Comparison of ENCODE assay signal across 9 cellular contexts in genomic region chr5:17219431-17219830, GRCh38. TPM values are rescaled to one million over a fixed set of nuclear protein-coding genes. Genes with fewer than 3 reads are reported as not detected.
DNase-seq lines count a peak whose midpoint lies in the region; ATAC-seq, FAIRE-seq and TF ChIP-seq lines count a peak whose summit lies in the region.
"Had no signal": no experiment of that assay in that cellular context is flagged by ENCODE, and none has a peak within 500 bp of the region (broad histone marks: within the 10 kb centered on the region; RNA-seq: fewer than 3 reads in every experiment).

No MANE protein-coding gene starts in this region.

- H3K27me3 ChIP-seq in ACC112 (ENCODE audit: insufficient read depth, low read length) (no peaks in the 10 kb centered on the region), HAP-1 (ENCODE audit: low read depth) (no peaks in the 10 kb centered on the region)

- in situ Hi-C loops in HAP-1 (cut with MboI; ENCODE audit: low sequenced_read_pairs) = loop anchor here (5.0 to 25.0 kb wide), 3 partner anchors 757 to 1088 kb away; partner anchors contain the start of gene ZNF622

- H3K4me1 ChIP-seq in ACC112 (ENCODE audit: control insufficient read depth, insufficient read depth, low read length, unreplicated experiment) = peaks cover 58% of the 10 kb centered on the region
- peaks cover 59% of the 10 kb centered on the region for H3K4me1 ChIP-seq in HAP-1

- H3K4me1 Mint-ChIP-seq in MCF 10A (ENCODE audit: insufficient read depth, unreplicated experiment) = peaks cover 47% of the 10 kb centered on the region
- peaks cover 60% of the 10 kb centered on the region for H3K4me1 Mint-ChIP-seq in mesothelial cell of epicardium

- H3K9me3 ChIP-seq in HAP-1 = no peaks in the 10 kb centered on the region

- BruUV-seq in MCF 10A (replicated peaks; lab: Mats Ljungman, UMichigan) = TSS peak; percentile 23

- H3K36me3 ChIP-seq in ACC112 (ENCODE audit: insufficient read depth, low read length) (peaks cover 26% of the 10 kb centered on the region), HAP-1 (replicated peaks) (no peaks in the 10 kb centered on the region)

- H2AFZ ChIP-seq in ACC112 (ENCODE audit: low read length, unreplicated experiment) = no peak overlapping the region

- no peak for ATAC-seq in HG03378 (IDR thresholded peaks at IDR 0.05; ENCODE audit: unreplicated experiment)

- peak overlapping the region; percentile 83 for H3K27ac ChIP-seq in ACC112 (ENCODE audit: low read depth, low read length)

- H3K9me3 Mint-ChIP-seq in MCF 10A (ENCODE audit: unreplicated experiment) (no peaks in the 10 kb centered on the region), mesothelial cell of epicardium (no peaks in the 10 kb centered on the region)

- H3K36me3 Mint-ChIP-seq in MCF 10A (ENCODE audit: insufficient read depth, unreplicated experiment) (peaks cover 19% of the 10 kb centered on the region), mesothelial cell of epicardium (peaks cover 4% of the 10 kb centered on the region)

- TF ChIP-seq POLR2A in GM12892 (IDR thresholded peaks at IDR 0.05; ENCODE audit: low read depth, low read length) = no peak

- DNase-seq in HAP-1 (ENCODE audit: low spot score in 2 of 2) = no peak
- DNase-seq in MCF 10A (ENCODE audit: unreplicated experiment) = no peak
- DNase-seq in mesothelial cell of epicardium (ENCODE audit: low spot score in 2 of 2, unreplicated experiment in 2 of 2) = no peak
- no peak for DNase-seq in GM12892 (ENCODE audit: insufficient read length)
- DNase-seq in stimulated activated naive CD4-positive, alpha-beta T cell (lab: John Stamatoyannopoulos, UW) = no peak
- no peak for DNase-seq in amygdala (lab: John Stamatoyannopoulos, UW)
- DNase-seq: DMS 273 treated with DMSO at 0.1 percent for 48 hours had no signal

- H3K79me2 ChIP-seq in ACC112 (ENCODE audit: control insufficient read depth, insufficient read depth, low read length, unreplicated experiment) = peaks cover 70% of the 10 kb centered on the region

- intact Hi-C loops in MCF 10A (cut with micrococcal nuclease) = loop anchor here (5.0 to 10.0 kb wide), 4 partner anchors 43 to 1475 kb away; no protein-coding TSS in a partner anchor

- H3K27ac Mint-ChIP-seq in MCF 10A (ENCODE audit: low read depth, unreplicated experiment) (peak overlapping the region; percentile 62), mesothelial cell of epicardium (peak overlapping the region; percentile 96)

- POLR2A ChIA-PET in MCF 10A (lab: Yijun Ruan, JAX) = no interaction called here

- TF ChIP-seq CTCF in MCF 10A (IDR thresholded peaks at IDR 0.05; ENCODE audit: unreplicated experiment) (no peak), mesothelial cell of epicardium (IDR thresholded peaks at IDR 0.05; ENCODE audit: unreplicated experiment) (no peak)

- H3K27me3 Mint-ChIP-seq in MCF 10A (ENCODE audit: insufficient read depth, unreplicated experiment) = no peaks in the 10 kb centered on the region
- no peaks in the 10 kb centered on the region for H3K27me3 Mint-ChIP-seq in mesothelial cell of epicardium (ENCODE audit: low read depth)

- H3K4me3 ChIP-seq in ACC112 (ENCODE audit: low read depth, low read length) (peak overlapping the region; percentile 97), HAP-1 (peak overlapping the region; percentile 65)

- peak overlapping the region; percentile 83 for H3K4me3 Mint-ChIP-seq in MCF 10A (ENCODE audit: unreplicated experiment)
- H3K4me3 Mint-ChIP-seq in mesothelial cell of epicardium = peak overlapping the region; percentile 93

- no peak for FAIRE-seq in GM12892 (lab: Jason Lieb, UNC)

- CTCF ChIA-PET in MCF 10A (lab: Yijun Ruan, JAX) = interaction anchor here (0.7 to 1.5 kb wide), 3 partner anchors 18 to 1085 kb away, joined by 3 to 6 read pairs (median 3); no protein-coding TSS in a partner anchor

RNA-seq across cellular contexts. Expression of gene BASP1, which starts 2.0 kb away (rescaled TPM):
- total RNA-seq in MCF 10A (2022) (76.3 and 84.5 TPM in 2 replicates), mesothelial cell of epicardium (137 to 144 TPM (median 140 TPM) in 3 replicates)
- polyA plus RNA-seq in GM12892 (2012; ENCODE audit: missing spikeins) = 106 TPM
